ENCODE assay signal across 2 cellular contexts in the genomic region with DNA sequence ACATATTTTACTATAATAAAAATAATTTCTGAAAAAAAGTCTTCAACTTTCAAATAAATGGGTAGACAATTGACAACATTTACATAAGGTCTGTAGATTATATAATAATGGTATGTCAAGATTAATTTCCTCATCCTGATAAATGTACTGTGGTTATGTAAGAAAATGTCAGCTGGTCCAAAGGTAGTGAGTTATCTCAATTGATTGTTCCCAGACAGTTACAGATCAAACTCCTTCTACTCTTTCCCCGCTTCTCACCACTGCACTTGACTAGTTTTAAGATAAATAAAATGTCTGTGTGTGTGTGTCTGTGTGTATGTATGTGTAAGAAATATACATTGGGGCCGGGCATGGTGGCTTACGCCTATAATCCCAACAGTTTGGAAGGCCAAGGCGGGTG.
TF ChIP-seq lines count a peak whose summit lies in the region.

No MANE protein-coding gene starts in this region.

TF ChIP-seq in neural cell, 6 proteins besides CTCF, POLR2A, EP300 and RAD21 (continued from another document):
- no peak for TF ChIP-seq TAF1 (IDR thresholded peaks at IDR 0.05; ENCODE audit: low read depth)
- no peak for TF ChIP-seq POLR2AphosphoS5 (IDR thresholded peaks at IDR 0.05)
- no peak for TF ChIP-seq REST (IDR thresholded peaks at IDR 0.05; ENCODE audit: borderline replicate concordance)
TF ChIP-seq in neural cell: peak in this region for 0.

TF ChIP-seq in GM12891, 5 proteins besides CTCF, POLR2A, EP300 and RAD21 (continued from another document):
- TF ChIP-seq POLR2AphosphoS5 (IDR thresholded peaks at IDR 0.05; ENCODE audit: low read depth, low read length), result no peak
